In the genomic region with DNA sequence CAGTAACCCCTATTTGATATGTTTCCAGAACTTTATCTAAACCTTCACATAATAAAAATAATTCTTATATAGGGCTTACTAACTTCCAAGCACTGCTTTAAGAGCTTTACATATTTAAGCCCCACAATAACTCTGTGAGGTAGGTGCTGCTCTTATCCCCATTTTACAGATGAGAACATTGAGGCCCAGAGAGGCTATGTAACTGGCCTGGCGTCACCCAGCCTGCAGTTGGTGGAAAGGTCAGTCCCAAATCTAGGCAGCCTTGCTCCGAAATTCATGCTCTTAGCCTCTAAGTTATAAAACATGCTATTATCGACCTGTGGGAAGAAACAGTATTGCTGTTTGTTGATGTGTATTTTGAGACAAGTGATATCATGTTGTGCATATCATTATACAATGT, we compare ENCODE assay signal across 21 cellular contexts. TPM values are rescaled to one million over a fixed set of nuclear protein-coding genes. Genes with fewer than 3 reads are reported as not detected.
A peak's percentile ranks its signal among the peaks of the same experiment; 100 is the strongest.
DNase-seq lines count a peak whose midpoint lies in the region; ATAC-seq, FAIRE-seq and TF ChIP-seq lines count a peak whose summit lies in the region.
"Had no signal": no experiment of that assay in that cellular context is flagged by ENCODE, and none has a peak within 500 bp of the region (broad histone marks: within the 10 kb centered on the region; RNA-seq: fewer than 3 reads in every experiment).

No MANE protein-coding gene starts in this region.

- 65% methylated on average over 3 of the region's 3 CpGs for WGBS in GM12878 (ENCODE audit: insufficient coverage, insufficient replicate concordance, low lambda C conversion rate, missing lambda C conversion rate)
- 92 to 97% methylated on average over 3 of the region's 3 CpGs for WGBS in aorta, 2 donors

- peak overlapping the region; percentile 13 for H3K27ac Mint-ChIP-seq in activated CD4-positive, alpha-beta T cell treated with anti-CD3 and anti-CD28 coated beads, Interleukin-2, amount 10 ng/mL, durations not matched to agents 7 days and 5 days
- H3K27ac Mint-ChIP-seq: nephron had no signal

- in situ Hi-C loops in GM12878 (cut with MboI): no loop called here

- H3K36me3 ChIP-seq in GM12878 (ENCODE audit: control insufficient read depth in 2 of 2, insufficient read depth in 2 of 2, low read length in 1 of 2) (peaks cover 0 to 3% of the 10 kb centered on the region in 2 experiments; a peak in 1 of 4 replicates), aorta (ENCODE audit: control insufficient read depth in 1 of 2, insufficient read depth in 2 of 2, low read length in 1 of 2) (no peaks in the 10 kb centered on the region)
- H3K36me3 ChIP-seq: lower lobe of right lung, thyroid gland had no signal

- POLR2A ChIA-PET in activated CD4-positive, alpha-beta T cell treated with anti-CD3 and anti-CD28 coated beads, Interleukin-2, amount 10 ng/mL, durations not matched to agents 7 days and 5 days (lab: Charles Lee): no interaction called here
- POLR2A ChIA-PET in GM12878 (lab: Charles Lee): interaction anchor here (0.6 to 10.0 kb wide), 6 partner anchors 11 to 302 kb away, joined by 3 to 216 read pairs (median 18); partner anchors contain the start of gene NLRC5

- H3K27me3 ChIP-seq in GM12878 (replicated peaks in 1 of 2; ENCODE audit: control insufficient read depth in 2 of 2, insufficient read depth in 2 of 2, low read length in 1 of 2) (no peaks in the 10 kb centered on the region), aorta (ENCODE audit: control insufficient read depth in 1 of 2, insufficient read depth in 2 of 2, low read length in 1 of 2) (no peaks in the 10 kb centered on the region)
- H3K27me3 ChIP-seq: thyroid gland had no signal

- no peak for TF ChIP-seq CTCF in GM12878 (IDR thresholded peaks at IDR 0.05 in 2 of 3, conservative IDR thresholded peaks at IDR 0.05 in 1 of 3; ENCODE audit: control insufficient read depth in 2 of 3, extremely low read depth in 1 of 3, insufficient read depth in 1 of 3, low read depth in 3 of 3, low read length in 3 of 3)

- peaks cover 75% of the 10 kb centered on the region for H3K36me3 Mint-ChIP-seq in activated CD4-positive, alpha-beta T cell treated with anti-CD3 and anti-CD28 coated beads, Interleukin-2, amount 10 ng/mL, durations not matched to agents 7 days and 5 days (ENCODE audit: low read depth)

- H3K79me2 ChIP-seq in GM12878 (ENCODE audit: control insufficient read depth, insufficient read depth, low read length): peaks cover 81% of the 10 kb centered on the region

- peaks cover 95% of the 10 kb centered on the region for H3K4me1 Mint-ChIP-seq in activated CD4-positive, alpha-beta T cell treated with anti-CD3 and anti-CD28 coated beads, Interleukin-2, amount 10 ng/mL, durations not matched to agents 7 days and 5 days
- H3K4me1 Mint-ChIP-seq: nephron had no signal

- H3K9ac ChIP-seq in GM12878 (ENCODE audit: control insufficient read depth, insufficient read depth, low read length): no peak overlapping the region

- no peak for DNase-seq in activated CD4-positive, alpha-beta T cell treated with anti-CD3 and anti-CD28 coated beads, Interleukin-2, amount 10 ng/mL, durations not matched to agents 7 days and 5 days
- DNase-seq in activated CD4-positive, alpha-beta T cell treated with anti-CD3 and anti-CD28 coated beads, Interleukin-2, amount 50 U/mL, for 48 hours: no peak
- DNase-seq in GM12892 (ENCODE audit: insufficient read length) (no peak), GM12878 (ENCODE audit: low read depth, low spot score) (no peak), NCI-H446 treated with DMSO at 0.1 percent for 48 hours (lab: John Stamatoyannopoulos, UW) (no peak), aorta (no peak), putamen (ENCODE audit: low spot score) (no peak)
- DNase-seq: amniotic stem cell; lower lobe of right lung; NCI-H1930; NCI-H69; PC-9; stimulated activated CD4-positive, alpha-beta T cell treated with anti-CD3 and anti-CD28 coated beads, Interleukin-1b, Interleukin-23, amount 100 ng/mL, for 48 hours; thyroid gland had no signal

- no peaks in the 10 kb centered on the region for H4K20me1 ChIP-seq in GM12878 (ENCODE audit: control insufficient read depth, insufficient read depth)

- no peak overlapping the region for H3K4me3 ChIP-seq in GM12878
- H3K4me3 ChIP-seq in skin epidermis: no peak overlapping the region
- no peak overlapping the region for H3K4me3 ChIP-seq in aorta (ENCODE audit: low read length in 2 of 2)
- H3K4me3 ChIP-seq: lower lobe of right lung, PC-9, thyroid gland had no signal

- H3K9me3 ChIP-seq in GM12878 (replicated peaks; ENCODE audit: control insufficient read depth, insufficient read depth, low read length) (no peaks in the 10 kb centered on the region), aorta (ENCODE audit: control insufficient read depth, low read length) (no peaks in the 10 kb centered on the region)
- H3K9me3 ChIP-seq: lower lobe of right lung, thyroid gland had no signal

- intact Hi-C loops in GM12878 (cut with micrococcal nuclease; ENCODE audit: unreplicated experiment): loop anchor here (5.0 kb wide), 1 partner anchor 36 kb away; the partner anchor contains the start of gene CETP
- intact Hi-C loops in aorta (cut with DNase I): no loop called here

- TF ChIP-seq POLR2A in GM12892 (IDR thresholded peaks at IDR 0.05; ENCODE audit: low read depth, low read length): 0 out of 2 replicates have a peak, but pooled peaks have one; percentile 20
- no peak for TF ChIP-seq POLR2A in GM12878 (IDR thresholded peaks at IDR 0.05; ENCODE audit: low read depth, low read length)

- FAIRE-seq in GM12892 (lab: Jason Lieb, UNC) (no peak), GM12878 (lab: Jason Lieb, UNC) (no peak)
- FAIRE-seq: frontal cortex, TTC549 had no signal

- RAD21 ChIA-PET in GM12878 (lab: Charles Lee; ENCODE audit: unreplicated experiment): interaction anchor here (2.0 to 22.0 kb wide), 4 partner anchors 13 to 42 kb away, joined by 13 to 473 read pairs (median 28); partner anchors contain the start of gene NLRC5

- no peak overlapping the region for H3K4me2 ChIP-seq in GM12878 (ENCODE audit: control insufficient read depth, insufficient read depth)
- H3K4me2 ChIP-seq: PC-9 had no signal

- H3K9me3 Mint-ChIP-seq in activated CD4-positive, alpha-beta T cell treated with anti-CD3 and anti-CD28 coated beads, Interleukin-2, amount 10 ng/mL, durations not matched to agents 7 days and 5 days: no peaks in the 10 kb centered on the region
- H3K9me3 Mint-ChIP-seq: nephron had no signal

- no peaks in the 10 kb centered on the region for H3K27me3 Mint-ChIP-seq in activated CD4-positive, alpha-beta T cell treated with anti-CD3 and anti-CD28 coated beads, Interleukin-2, amount 10 ng/mL, durations not matched to agents 7 days and 5 days

- TF ChIP-seq EP300 in GM12878 (IDR thresholded peaks at IDR 0.05; ENCODE audit: borderline replicate concordance in 1 of 2, control insufficient read depth in 1 of 2, low read depth in 2 of 2, low read length in 2 of 2): no peak

- TF ChIP-seq RAD21 in GM12878 (IDR thresholded peaks at IDR 0.05; ENCODE audit: insufficient read depth, low read depth, low read length): no peak

- no peak for ATAC-seq in GM12878
- no peak for ATAC-seq in aorta (ENCODE audit: low FRiP score)
- ATAC-seq: lower lobe of right lung had no signal

- no peak overlapping the region for H2AFZ ChIP-seq in GM12878 (ENCODE audit: control insufficient read depth, low read depth, low read length)
- H2AFZ ChIP-seq: PC-9 had no signal

- H3K27ac ChIP-seq in GM12878 (ENCODE audit: control insufficient read depth, insufficient read depth): 0 out of 2 replicates have a peak overlapping the region, but pooled peaks have one; percentile 1
- H3K27ac ChIP-seq in skin epidermis: peak overlapping the region in 16 of 21 experiments; percentile 3 to 96 (median 74)
- H3K27ac ChIP-seq in aorta (ENCODE audit: low read depth in 1 of 2, low read length in 2 of 2): no peak overlapping the region
- H3K27ac ChIP-seq: PC-9 had no signal

- H3K4me1 ChIP-seq in GM12878 (ENCODE audit: control insufficient read depth, insufficient read depth, low read length) (peaks cover 31% of the 10 kb centered on the region), aorta (ENCODE audit: control insufficient read depth in 1 of 2, insufficient read depth in 2 of 2, low read length in 2 of 2) (no peaks in the 10 kb centered on the region)

- CTCF ChIA-PET in activated CD4-positive, alpha-beta T cell treated with anti-CD3 and anti-CD28 coated beads, Interleukin-2, amount 10 ng/mL, durations not matched to agents 7 days and 5 days (lab: Charles Lee): interaction anchor here (0.6 to 1.4 kb wide), 5 partner anchors 9 to 119 kb away, joined by 3 to 5 read pairs (median 4); partner anchors contain the start of gene NLRC5
- CTCF ChIA-PET in GM12878 (lab: Yijun Ruan, JAX): interaction anchor here (0.7 to 2.4 kb wide), 7 partner anchors 9 to 47 kb away, joined by 3 to 19 read pairs (median 5); partner anchors contain the start of gene NLRC5

- no TSS peak for BruUV-seq in GM12878 (replicated peaks; lab: Mats Ljungman, UMichigan)

- SMC1A ChIA-PET in GM12878 (lab: Charles Lee; ENCODE audit: uncharacterized antibody, unreplicated experiment): interaction anchor here (1.1 to 20.8 kb wide), 5 partner anchors 8 to 48 kb away, joined by 6 to 604 read pairs (median 6); partner anchors contain the start of genes CETP and NLRC5

- peak overlapping the region; percentile 16 for H3K4me3 Mint-ChIP-seq in activated CD4-positive, alpha-beta T cell treated with anti-CD3 and anti-CD28 coated beads, Interleukin-2, amount 10 ng/mL, durations not matched to agents 7 days and 5 days
- H3K4me3 Mint-ChIP-seq: nephron had no signal

RNA-seq across cellular contexts. Expression of gene NLRC5, which starts 9.0 kb away (rescaled TPM):
- total RNA-seq in activated CD4-positive, alpha-beta T cell treated with anti-CD3 and anti-CD28 coated beads, Interleukin-2, amount 10 ng/mL, durations not matched to agents 7 days and 5 days: 100 to 1,000 TPM; 428 to 468 TPM
- polyA plus RNA-seq in GM12892 (2012; ENCODE audit: missing spikeins): 99.5 TPM
- total RNA-seq in GM12878 (2013; cell fraction: nucleolus; rRNA removed): 626 and 671 TPM in 2 replicates
- total RNA-seq in GM12878 (2014; rRNA removed) (60.3 and 65.3 TPM in 2 replicates), GM12878 (2014; rRNA removed; fragmentation: Illumina TruSeq; extraction: Trizol) (49.2 and 54.3 TPM in 2 replicates), GM12878 (2021) (86.2 and 105 TPM in 2 replicates), aorta (10 to 100 TPM; 49.3 to 82.9 TPM)
- polyA plus RNA-seq in GM12878 (2011; ENCODE audit: low read depth): 26.2 TPM
- polyA plus RNA-seq in GM12878 (2011; rRNA removed) (62.1 and 88.8 TPM in 2 replicates), GM12878 (2014; fragmentation: Illumina TruSeq; extraction: Trizol) (51.5 and 73.0 TPM in 2 replicates), GM12878 (2014; fragmentation: Nextera tagmentation; extraction: Ambion mirVana) (10 to 100 TPM; 13.1 to 14.2 TPM), GM12878 (2014; rRNA removed) (83.8 and 84.2 TPM in 2 replicates), GM12878 (2016; fragmentation: Nextera tagmentation; extraction: Ambion mirVana) (10 to 100 TPM; 43.7 to 49.1 TPM), aorta (10 to 100 TPM in 1 of 2 donors, 1 to 10 TPM in 1; 4.9 to 22.6 TPM)
- 73.8 and 102 TPM in 2 replicates for polyA plus RNA-seq in GM12878 (2011; cell fraction: cytosol; rRNA removed)
- polyA plus RNA-seq in GM12878 (2011; cell fraction: nucleus; rRNA removed): 528 TPM in 2 replicates
- polyA plus RNA-seq in GM12878 (2012): 39.6 and 49.1 TPM in 2 replicates
- 197 and 272 TPM in 2 replicates for polyA minus RNA-seq in GM12878 (2011; rRNA and poly(A)+ RNA removed)
- 42.9 and 54.2 TPM in 2 replicates for polyA minus RNA-seq in GM12878 (2011; cell fraction: cytosol; rRNA and poly(A)+ RNA removed)
- polyA minus RNA-seq in GM12878 (2011; cell fraction: nucleus; rRNA and poly(A)+ RNA removed): 281 and 428 TPM in 2 replicates

RNA-seq across cellular contexts. Expression of gene CETP, which starts 36.6 kb away (rescaled TPM):
- not detected for total RNA-seq in activated CD4-positive, alpha-beta T cell treated with anti-CD3 and anti-CD28 coated beads, Interleukin-2, amount 10 ng/mL, durations not matched to agents 7 days and 5 days
- polyA plus RNA-seq in GM12892 (2012; ENCODE audit: missing spikeins): 9.0 TPM
- total RNA-seq in GM12878 (2013; cell fraction: nucleolus; rRNA removed): 2.0 and 2.9 TPM in 2 replicates
- total RNA-seq in GM12878 (2014; rRNA removed) (1.9 and 2.3 TPM in 2 replicates), GM12878 (2014; rRNA removed; fragmentation: Illumina TruSeq; extraction: Trizol) (1.2 and 1.3 TPM in 2 replicates), GM12878 (2021) (0.77 and 1.4 TPM in 2 replicates), aorta (1 to 10 TPM in 1 of 2 donors, under 1 TPM in 1; 0.49 to 1.3 TPM)
- 0.92 TPM for polyA plus RNA-seq in GM12878 (2011; ENCODE audit: low read depth)
- polyA plus RNA-seq in GM12878 (2011; rRNA removed) (4.5 and 6.4 TPM in 2 replicates), GM12878 (2014; fragmentation: Illumina TruSeq; extraction: Trizol) (0.90 and 1.2 TPM in 2 replicates), GM12878 (2014; fragmentation: Nextera tagmentation; extraction: Ambion mirVana) (1 to 10 TPM; 2.4 to 2.9 TPM), GM12878 (2014; rRNA removed) (1.4 and 1.5 TPM in 2 replicates), GM12878 (2016; fragmentation: Nextera tagmentation; extraction: Ambion mirVana) (1 to 10 TPM; 2.3 to 2.9 TPM), aorta (not detected)
- 4.8 and 5.3 TPM in 2 replicates for polyA plus RNA-seq in GM12878 (2011; cell fraction: cytosol; rRNA removed)
- 2.6 and 3.7 TPM in 2 replicates for polyA plus RNA-seq in GM12878 (2011; cell fraction: nucleus; rRNA removed)
- 1.2 and 2.1 TPM in 2 replicates for polyA plus RNA-seq in GM12878 (2012)
- polyA minus RNA-seq in GM12878 (2011; rRNA and poly(A)+ RNA removed): 3.1 and 3.4 TPM in 2 replicates
- 0.94 and 1.3 TPM in 2 replicates for polyA minus RNA-seq in GM12878 (2011; cell fraction: cytosol; rRNA and poly(A)+ RNA removed)
- polyA minus RNA-seq in GM12878 (2011; cell fraction: nucleus; rRNA and poly(A)+ RNA removed): 0.85 and 0.96 TPM in 2 replicates
- total RNA-seq: H4, HT1080, PC-9, renal cortical epithelial cell had no signal

Comparison
In these comparisons a context has a peak if more than half of its experiments do, and no peak if none do; other contexts are left out.
1. H3K27ac ChIP-seq: peak in GM12878 (single experiment) and skin epidermis (16 of 21); none in aorta (0 of 2).